ENCODE assay signal across 26 cellular contexts in the genomic region with DNA sequence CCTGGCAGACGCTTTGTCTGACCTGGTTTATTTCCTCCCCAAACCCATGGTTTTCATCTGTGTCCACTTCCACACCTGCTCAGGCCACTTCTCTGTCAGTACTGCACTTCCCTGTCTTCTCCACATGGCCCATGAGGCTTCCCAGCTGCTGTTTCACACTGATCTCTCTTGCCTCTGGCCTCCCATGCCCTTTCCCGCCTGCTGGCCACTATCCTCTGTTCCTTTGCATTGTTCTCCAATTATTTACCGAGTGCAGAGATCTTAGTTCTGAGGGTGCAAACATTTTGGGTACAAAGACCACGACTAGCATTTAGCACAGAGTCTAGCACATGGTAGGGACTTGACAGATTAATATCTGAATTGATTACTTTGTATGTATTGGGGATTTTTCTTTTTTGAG.
A peak's percentile ranks its signal among the peaks of the same experiment; 100 is the strongest.
DNase-seq lines count a peak whose midpoint lies in the region; ATAC-seq, FAIRE-seq and TF ChIP-seq lines count a peak whose summit lies in the region.
"Had no signal": no experiment of that assay in that cellular context is flagged by ENCODE, and none has a peak within 500 bp of the region (broad histone marks: within the 10 kb centered on the region; RNA-seq: fewer than 3 reads in every experiment).

No MANE protein-coding gene starts in this region.

- ATAC-seq in HepG2, result peak; percentile 89
- ATAC-seq in right lobe of liver, result no peak
- ATAC-seq: A549, GM23338 had no signal

- H2BK5ac ChIP-seq in trophoblast cell (ENCODE audit: low read depth, low read length, poor library complexity), result no peak overlapping the region

- BruUV-seq in HepG2 (replicated peaks; lab: Mats Ljungman, UMichigan), result no TSS peak

- H3K36me3 ChIP-seq in HepG2 (replicated peaks in 1 of 2; ENCODE audit: control insufficient read depth in 1 of 2, insufficient read depth in 2 of 2, low read length in 2 of 2) (no peaks in the 10 kb centered on the region), right lobe of liver (no peaks in the 10 kb centered on the region), WERI-Rb-1 (no peaks in the 10 kb centered on the region), endodermal cell (ENCODE audit: control insufficient read depth, insufficient read depth, low read length) (no peaks in the 10 kb centered on the region), trophoblast cell (ENCODE audit: control insufficient read depth in 1 of 2, insufficient read depth in 2 of 2, low read length in 2 of 2) (no peaks in the 10 kb centered on the region)
- H3K36me3 ChIP-seq: BE2C; BLaER1 treated with 17β-estradiol and CSF1 and Interleukin-3, amounts not matched to agents 10 nM and 100 nM; HAP-1 had no signal

- H3K79me2 ChIP-seq in HepG2 (ENCODE audit: insufficient read depth, low read length) (no peaks in the 10 kb centered on the region), trophoblast cell (ENCODE audit: control insufficient read depth, insufficient read depth, low read length, poor library complexity) (no peaks in the 10 kb centered on the region)

- H2BK120ac ChIP-seq in trophoblast cell (ENCODE audit: insufficient read depth, low read length, poor library complexity), result no peak overlapping the region

- no peak overlapping the region for H2AK5ac ChIP-seq in trophoblast cell (ENCODE audit: low read length)

- POLR2A ChIA-PET in HepG2 (lab: Yijun Ruan, JAX), result no interaction called here

- no peaks in the 10 kb centered on the region for H3K9me3 ChIP-seq in HepG2 (ENCODE audit: low read length)
- no peaks in the 10 kb centered on the region for H3K9me3 ChIP-seq in right lobe of liver
- H3K9me3 ChIP-seq in WERI-Rb-1 (ENCODE audit: severe bottlenecking), result no peaks in the 10 kb centered on the region
- H3K9me3 ChIP-seq in endodermal cell (ENCODE audit: control insufficient read depth, low read length), result no peaks in the 10 kb centered on the region
- no peaks in the 10 kb centered on the region for H3K9me3 ChIP-seq in trophoblast cell (ENCODE audit: insufficient read depth, low read depth, low read length)
- H3K9me3 ChIP-seq: A549; BE2C; BLaER1 treated with 17β-estradiol and CSF1 and Interleukin-3, amounts not matched to agents 10 nM and 100 nM had no signal

- no peak overlapping the region for H3K4ac ChIP-seq in trophoblast cell (ENCODE audit: low read depth, low read length)

- H2AFZ ChIP-seq in HepG2 (ENCODE audit: low read length), result no peak overlapping the region
- H2AFZ ChIP-seq in trophoblast cell (ENCODE audit: insufficient read depth, low read length, poor library complexity), result no peak overlapping the region

- H3K4me1 ChIP-seq in HepG2 (ENCODE audit: insufficient read depth, low read length) (0 out of 2 replicates have a peak, but pooled peaks cover 7% of the 10 kb centered on the region), right lobe of liver (no peaks in the 10 kb centered on the region), endodermal cell (ENCODE audit: control insufficient read depth, insufficient read depth, low read length) (no peaks in the 10 kb centered on the region), trophoblast cell (ENCODE audit: control insufficient read depth in 1 of 2, insufficient read depth in 2 of 2, low read length in 2 of 2) (no peaks in the 10 kb centered on the region)
- H3K4me1 ChIP-seq: A549; BE2C; BLaER1 treated with 17β-estradiol and CSF1 and Interleukin-3, amounts not matched to agents 10 nM and 100 nM; HAP-1 had no signal

- H3K18ac ChIP-seq in trophoblast cell (ENCODE audit: low read length), result no peak overlapping the region

- TF ChIP-seq EP300 in HepG2 (IDR thresholded peaks at IDR 0.05; ENCODE audit: low read depth in 2 of 2, low read length in 2 of 2) (no peak), HepG2 (CRISPR knock-in tag; IDR thresholded peaks at IDR 0.05; ENCODE audit: borderline replicate concordance) (no peak)

- TF ChIP-seq CTCF in HepG2 (CRISPR knock-in tag; IDR thresholded peaks at IDR 0.05) (no peak), right lobe of liver (IDR thresholded peaks at IDR 0.05) (no peak), WERI-Rb-1 (IDR thresholded peaks at IDR 0.05; ENCODE audit: low read depth, low read length) (no peak), endodermal cell (conservative IDR thresholded peaks at IDR 0.05) (peak; percentile 36), mesothelial cell of epicardium (IDR thresholded peaks at IDR 0.05; ENCODE audit: unreplicated experiment) (no peak)

- H3K27me3 Mint-ChIP-seq in endodermal cell (ENCODE audit: insufficient read depth) (no peaks in the 10 kb centered on the region), mesothelial cell of epicardium (ENCODE audit: low read depth) (peaks cover 10% of the 10 kb centered on the region)
- H3K27me3 Mint-ChIP-seq: CD4-positive, alpha-beta T cell; CD8-positive, alpha-beta memory T cell had no signal

- H3K23ac ChIP-seq in trophoblast cell (ENCODE audit: low read length), result peak overlapping the region; percentile 58

- no peak overlapping the region for H3K4me3 ChIP-seq in HepG2 (replicated peaks in 1 of 3; ENCODE audit: insufficient read depth in 1 of 3, low read depth in 2 of 3, low read length in 3 of 3)
- no peak overlapping the region for H3K4me3 ChIP-seq in right lobe of liver
- H3K4me3 ChIP-seq in WERI-Rb-1 (ENCODE audit: low read depth, low read length), result no peak overlapping the region
- no peak overlapping the region for H3K4me3 ChIP-seq in endodermal cell (ENCODE audit: low read length)
- no peak overlapping the region for H3K4me3 ChIP-seq in trophoblast cell (ENCODE audit: low read depth, low read length)
- H3K4me3 ChIP-seq: A549; BLaER1 treated with 17β-estradiol and CSF1 and Interleukin-3, amounts not matched to agents 10 nM and 100 nM; GM12878; GM23338; HAP-1 had no signal

- H3K9me3 Mint-ChIP-seq in endodermal cell (no peaks in the 10 kb centered on the region), mesothelial cell of epicardium (no peaks in the 10 kb centered on the region)
- H3K9me3 Mint-ChIP-seq: CD4-positive, alpha-beta T cell; GM23338 had no signal

- H3K4me1 Mint-ChIP-seq in endodermal cell (peaks cover 3% of the 10 kb centered on the region), mesothelial cell of epicardium (no peaks in the 10 kb centered on the region)
- H3K4me1 Mint-ChIP-seq: CD14-positive monocyte; CD8-positive, alpha-beta memory T cell; GM23338 had no signal

- H3K4me3 Mint-ChIP-seq in endodermal cell (no peak overlapping the region), mesothelial cell of epicardium (no peak overlapping the region)
- H3K4me3 Mint-ChIP-seq: CD14-positive monocyte; CD4-positive, alpha-beta T cell; CD8-positive, alpha-beta memory T cell; GM23338; HFFc6 had no signal

- H3K27ac ChIP-seq in HepG2 (ENCODE audit: extremely low read length, insufficient read depth, low read length), result no peak overlapping the region
- no peak overlapping the region for H3K27ac ChIP-seq in right lobe of liver
- no peak overlapping the region for H3K27ac ChIP-seq in WERI-Rb-1
- H3K27ac ChIP-seq in endodermal cell (ENCODE audit: low read depth, low read length), result no peak overlapping the region
- no peak overlapping the region for H3K27ac ChIP-seq in trophoblast cell (ENCODE audit: low read depth, low read length)
- H3K27ac ChIP-seq in caudate nucleus (ENCODE audit: low read depth, low read length), result no peak overlapping the region
- H3K27ac ChIP-seq: A549; BLaER1 treated with 17β-estradiol and CSF1 and Interleukin-3, amounts not matched to agents 10 nM and 100 nM had no signal

- H3K36me3 Mint-ChIP-seq in endodermal cell (ENCODE audit: low read depth), result no peaks in the 10 kb centered on the region
- no peaks in the 10 kb centered on the region for H3K36me3 Mint-ChIP-seq in mesothelial cell of epicardium
- H3K36me3 Mint-ChIP-seq: CD14-positive monocyte; CD8-positive, alpha-beta memory T cell had no signal

- no peak overlapping the region for H3K14ac ChIP-seq in trophoblast cell (ENCODE audit: low read length)

- H3K9ac ChIP-seq in HepG2 (ENCODE audit: insufficient read depth, low read depth, low read length) (no peak overlapping the region), endodermal cell (ENCODE audit: extremely low read depth, low read length, poor library complexity, severe bottlenecking) (no peak overlapping the region), trophoblast cell (ENCODE audit: low read length) (no peak overlapping the region)
- H3K9ac ChIP-seq: BLaER1 treated with 17β-estradiol and CSF1 and Interleukin-3, amounts not matched to agents 10 nM and 100 nM had no signal

- no peak overlapping the region for H4K8ac ChIP-seq in trophoblast cell (ENCODE audit: low read depth, low read length)

- TF ChIP-seq POLR2A in HepG2 (IDR thresholded peaks at IDR 0.05; ENCODE audit: insufficient read depth in 1 of 2, low read depth in 2 of 2, low read length in 2 of 2), result no peak
- no peak for TF ChIP-seq POLR2A in right lobe of liver (IDR thresholded peaks at IDR 0.05)

- CTCF ChIA-PET in HepG2 (lab: Yijun Ruan, JAX; ENCODE audit: low intra/inter-chr PET ratio, low total read pairs), result no interaction called here

- H3K27me3 ChIP-seq in HepG2 (ENCODE audit: control insufficient read depth in 1 of 2, insufficient read depth in 2 of 2, low read length in 2 of 2), result no peaks in the 10 kb centered on the region
- no peaks in the 10 kb centered on the region for H3K27me3 ChIP-seq in right lobe of liver
- H3K27me3 ChIP-seq in WERI-Rb-1 (ENCODE audit: insufficient read depth, low read depth, severe bottlenecking), result no peaks in the 10 kb centered on the region
- no peaks in the 10 kb centered on the region for H3K27me3 ChIP-seq in endodermal cell (ENCODE audit: control insufficient read depth, insufficient read depth, low read length, poor library complexity, severe bottlenecking)
- no peaks in the 10 kb centered on the region for H3K27me3 ChIP-seq in trophoblast cell (ENCODE audit: insufficient read depth, low read length)
- H3K27me3 ChIP-seq: BE2C; BLaER1 treated with 17β-estradiol and CSF1 and Interleukin-3, amounts not matched to agents 10 nM and 100 nM had no signal

- H3K27ac Mint-ChIP-seq in endodermal cell, result no peak overlapping the region
- no peak overlapping the region for H3K27ac Mint-ChIP-seq in mesothelial cell of epicardium
- H3K27ac Mint-ChIP-seq: CD14-positive monocyte; CD4-positive, alpha-beta T cell; CD8-positive, alpha-beta memory T cell; GM23338; HFFc6 had no signal

- H3K4me2 ChIP-seq in HepG2 (ENCODE audit: low read depth, low read length), result no peak overlapping the region
- no peak overlapping the region for H3K4me2 ChIP-seq in trophoblast cell (ENCODE audit: low read length)
- H3K4me2 ChIP-seq: A549; BLaER1 treated with 17β-estradiol and CSF1 and Interleukin-3, amounts not matched to agents 10 nM and 100 nM; GM23338 had no signal

- H4K91ac ChIP-seq in trophoblast cell (ENCODE audit: low read depth, low read length), result no peak overlapping the region

- TF ChIP-seq RAD21 in HepG2 (CRISPR knock-in tag; IDR thresholded peaks at IDR 0.05), result no peak

- intact Hi-C loops in HepG2 (cut with micrococcal nuclease; ENCODE audit: unreplicated experiment), result no loop called here
- intact Hi-C loops in right lobe of liver (cut with DNase I), result no loop called here

- no peaks in the 10 kb centered on the region for H3K79me1 ChIP-seq in trophoblast cell (ENCODE audit: low read length)

- DNase-seq in HepG2 (ENCODE audit: low spot score), result peak; percentile 7
- DNase-seq in right lobe of liver, result no peak
- DNase-seq in WERI-Rb-1, result peak; percentile 12
- DNase-seq in endodermal cell, result no peak
- no peak for DNase-seq in trophoblast cell
- DNase-seq in mesothelial cell of epicardium (ENCODE audit: low spot score in 2 of 2, unreplicated experiment in 2 of 2), result no peak
- DNase-seq in caudate nucleus (lab: John Stamatoyannopoulos, UW), result no peak
- DNase-seq in activated T-cell treated with anti-CD3 and anti-CD28 coated beads, Interleukin-2, amount 50 U/mL, for 48 hours, result no peak
- DNase-seq: 8988T; ACHN; AML-193; BE2C; CD4-positive, alpha-beta T cell; CD8-positive, alpha-beta memory T cell; DMS 273 treated with DMSO at 0.1 percent for 48 hours; DND-41; GDM1; HFFc6 had no signal

- in situ Hi-C loops in HepG2 (cut with HindIII; ENCODE audit: extremely low pct_ligation_motif_present, low pct_unique_long_range_greater_than_20kb), result no loop called here

- H4K12ac ChIP-seq in trophoblast cell (ENCODE audit: low read depth, low read length), result no peak overlapping the region

- no peak for FAIRE-seq in HepG2 (lab: Jason Lieb, UNC)
- FAIRE-seq: A549, D721Med, GM12878, H54 had no signal

- no peaks in the 10 kb centered on the region for H4K20me1 ChIP-seq in HepG2 (ENCODE audit: insufficient read depth, low read length)
- H4K20me1 ChIP-seq: BLaER1 treated with 17β-estradiol and CSF1 and Interleukin-3, amounts not matched to agents 10 nM and 100 nM had no signal

- no peak overlapping the region for H2BK12ac ChIP-seq in trophoblast cell (ENCODE audit: low read length)

- under 1% methylated on average over 4 of the region's 4 CpGs for WGBS in HepG2 (ENCODE audit: low lambda C conversion rate)
- WGBS in right lobe of liver (ENCODE audit: insufficient coverage, low coverage, low lambda C conversion rate, missing lambda C conversion rate), result 47% methylated on average over 4 of the region's 4 CpGs
- WGBS in endodermal cell (ENCODE audit: insufficient coverage in 1 of 2, insufficient read length in 1 of 2), 2 experiments, result 82% methylated on average over 4 of the region's 4 CpGs
- no CpG with 5 or more reads among the region's 4 CpGs for WGBS in trophoblast cell (ENCODE audit: extremely low coverage, insufficient coverage, insufficient read length)

Comparison
In these comparisons a context has a peak if more than half of its experiments do, and no peak if none do; other contexts are left out.
1. DNase-seq: peak in HepG2 (single experiment) and WERI-Rb-1 (single experiment); none in right lobe of liver (0 of 3), endodermal cell (single experiment), trophoblast cell (0 of 2), mesothelial cell of epicardium (0 of 2), caudate nucleus (0 of 61) and activated T-cell treated with anti-CD3 and anti-CD28 coated beads, Interleukin-2, amount 50 U/mL, for 48 hours (0 of 2).